In genomic region chr7:135150072-135150782, GRCh38 we compare ENCODE assay signal across 13 cellular contexts. TPM values are rescaled to one million over a fixed set of nuclear protein-coding genes. Genes with fewer than 3 reads are reported as not detected.
DNase-seq lines count a peak whose midpoint lies in the region; ATAC-seq, FAIRE-seq and TF ChIP-seq lines count a peak whose summit lies in the region.
"Had no signal": no experiment of that assay in that cellular context is flagged by ENCODE, and none has a peak within 500 bp of the region (broad histone marks: within the 10 kb centered on the region; RNA-seq: fewer than 3 reads in every experiment).

No MANE protein-coding gene starts in this region.

- H2AFZ ChIP-seq in KMS-11 (ENCODE audit: low read depth): no peak overlapping the region
- no peak overlapping the region for H2AFZ ChIP-seq in H1 (ENCODE audit: low read length)

- H2BK15ac ChIP-seq in H1 (ENCODE audit: low read length): no peak overlapping the region

- no peak overlapping the region for H3K23ac ChIP-seq in H1 (ENCODE audit: insufficient read length)

- peaks cover 1 to 24% (median 7%) of the 10 kb centered on the region in 7 donors for H3K9me3 Mint-ChIP-seq in CD14-positive monocyte
- peaks cover 16% of the 10 kb centered on the region for H3K9me3 Mint-ChIP-seq in natural killer cell treated with Interleukin-12 subunit alpha and Interleukin-12 subunit beta and Interleukin-15 and Interleukin-18, amount 100 ng/mL, for 72 hours

- H3K27me3 Mint-ChIP-seq in CD14-positive monocyte (ENCODE audit: low read depth in 3 of 3): peaks cover 0 to 2% (median 0%) of the 10 kb centered on the region in 3 donors
- H3K27me3 Mint-ChIP-seq in natural killer cell treated with Interleukin-12 subunit alpha and Interleukin-12 subunit beta and Interleukin-15 and Interleukin-18, amount 100 ng/mL, for 72 hours: no peaks in the 10 kb centered on the region

- CTCF ChIA-PET in H1 (lab: Charles Lee; ENCODE audit: partially characterized antibody): interaction anchor here (0.6 to 1.4 kb wide), 3 partner anchors 15 to 22 kb away, joined by 3 to 4 read pairs (median 3); no protein-coding TSS in a partner anchor

- no peak overlapping the region for H3K56ac ChIP-seq in H1 (replicated peaks; ENCODE audit: insufficient read length, low read depth, low read length)

- POLR2A ChIA-PET in H1 (lab: Charles Lee; ENCODE audit: partially characterized antibody): no interaction called here

- peaks cover 20 to 36% of the 10 kb centered on the region in 2 donors for H3K36me3 Mint-ChIP-seq in CD14-positive monocyte
- H3K36me3 Mint-ChIP-seq in natural killer cell treated with Interleukin-12 subunit alpha and Interleukin-12 subunit beta and Interleukin-15 and Interleukin-18, amount 100 ng/mL, for 72 hours: peaks cover 31% of the 10 kb centered on the region

- H2BK120ac ChIP-seq in H1 (replicated peaks; ENCODE audit: low read depth, low read length): no peak overlapping the region

- H3K4me3 ChIP-seq in KMS-11 (IDR thresholded peaks at IDR 0.05; ENCODE audit: insufficient read depth, low read depth, low read length) (no peak overlapping the region), H1 (ENCODE audit: extremely low read depth in 1 of 4, insufficient read depth in 2 of 4, low read depth in 3 of 4, low read length in 4 of 4) (no peak overlapping the region)

- intact Hi-C loops in CD14-positive monocyte (cut with micrococcal nuclease): loop anchor here in 1 of 2 donors (2.0 to 5.0 kb wide), 2 partner anchors 19 to 57 kb away; no protein-coding TSS in a partner anchor

- H3K79me2 ChIP-seq in KMS-11 (ENCODE audit: insufficient read depth, low read depth) (peaks cover 24% of the 10 kb centered on the region), H1 (ENCODE audit: control insufficient read depth in 1 of 2, insufficient read depth in 2 of 2, low read length in 2 of 2) (no peaks in the 10 kb centered on the region)

- no peak overlapping the region for H3K4ac ChIP-seq in H1 (replicated peaks; ENCODE audit: insufficient read length, low read depth, low read length)

- no peak overlapping the region for H2BK20ac ChIP-seq in H1 (ENCODE audit: low read length)

- peak overlapping the region; percentile 99 to 100 (median 99) for H3K27ac Mint-ChIP-seq in CD14-positive monocyte
- peak overlapping the region; percentile 95 to 99 for H3K27ac Mint-ChIP-seq in natural killer cell treated with Interleukin-12 subunit alpha and Interleukin-12 subunit beta and Interleukin-15 and Interleukin-18, amount 100 ng/mL, for 72 hours

- H3K14ac ChIP-seq in H1 (ENCODE audit: insufficient read length): no peak overlapping the region

- TF ChIP-seq RAD21 in H1 (IDR thresholded peaks at IDR 0.05 in 1 of 2, conservative IDR thresholded peaks at IDR 0.05 in 1 of 2; ENCODE audit: low read depth in 2 of 2, low read length in 2 of 2): no peak

- H3K4me1 ChIP-seq in KMS-11 (ENCODE audit: low read depth, poor library complexity, severe bottlenecking): peaks cover 47% of the 10 kb centered on the region
- H3K4me1 ChIP-seq in H1 (replicated peaks in 1 of 4; ENCODE audit: control insufficient read depth in 3 of 4, insufficient read depth in 4 of 4, low read length in 3 of 4): no peaks in the 10 kb centered on the region
- H3K4me1 ChIP-seq: foreskin keratinocyte had no signal

- no peak for FAIRE-seq in H1 (lab: Jason Lieb, UNC)

- DNase-seq in CD14-positive monocyte (ENCODE audit: low spot score) (no peak), H1 (ENCODE audit: low read depth in 1 of 2, low spot score in 2 of 2) (no peak), NCI-H1930 (lab: John Stamatoyannopoulos, UW) (no peak)
- no peak for DNase-seq in natural killer cell treated with Interleukin-12 subunit alpha and Interleukin-12 subunit beta and Interleukin-15 and Interleukin-18, amount 100 ng/mL, for 72 hours (ENCODE audit: low spot score)
- DNase-seq: central memory CD4-positive, alpha-beta T cell; foreskin keratinocyte; KG1; midbrain; NCI-H446 treated with DMSO at 0.1 percent for 48 hours had no signal

- H2BK5ac ChIP-seq in H1 (ENCODE audit: low read depth, low read length): no peak overlapping the region

- no peak for TF ChIP-seq POLR2A in H1 (IDR thresholded peaks at IDR 0.05; ENCODE audit: control extremely low read depth in 1 of 2, low read depth in 2 of 2, low read length in 2 of 2)

- H3K4me1 Mint-ChIP-seq in CD14-positive monocyte: peaks cover 63% of the 10 kb centered on the region
- H3K4me1 Mint-ChIP-seq in natural killer cell treated with Interleukin-12 subunit alpha and Interleukin-12 subunit beta and Interleukin-15 and Interleukin-18, amount 100 ng/mL, for 72 hours (ENCODE audit: low read depth in 2 of 2): peaks cover 61 to 76% of the 10 kb centered on the region in 2 donors

- peak overlapping the region; percentile 96 for H3K4me2 ChIP-seq in KMS-11
- no peak overlapping the region for H3K4me2 ChIP-seq in H1 (ENCODE audit: insufficient read depth in 1 of 2, low read depth in 2 of 2, low read length in 2 of 2)

- H2BK12ac ChIP-seq in H1 (ENCODE audit: low read depth, low read length): no peak overlapping the region

- H3K9ac ChIP-seq in KMS-11 (peak overlapping the region; percentile 76; the same call in 1 of the 2 replicates), H1 (replicated peaks in 1 of 4; ENCODE audit: extremely low read depth in 1 of 4, low read depth in 3 of 4, low read length in 3 of 4) (no peak overlapping the region)

- 0 out of 2 replicates have a peak overlapping the region, but pooled peaks have one; percentile 3 for H4K8ac ChIP-seq in H1 (ENCODE audit: extremely low read depth, insufficient read depth, low read length)

- peak overlapping the region; percentile 88 to 96 for H3K4me3 Mint-ChIP-seq in CD14-positive monocyte
- peak overlapping the region; percentile 93 for H3K4me3 Mint-ChIP-seq in natural killer cell treated with Interleukin-12 subunit alpha and Interleukin-12 subunit beta and Interleukin-15 and Interleukin-18, amount 100 ng/mL, for 72 hours

- H4K20me1 ChIP-seq in KMS-11 (ENCODE audit: insufficient read depth) (no peaks in the 10 kb centered on the region), H1 (replicated peaks in 1 of 2; ENCODE audit: control insufficient read depth in 1 of 2, insufficient read depth in 2 of 2, low read length in 2 of 2) (no peaks in the 10 kb centered on the region)

- no peak for TF ChIP-seq EP300 in H1 (IDR thresholded peaks at IDR 0.05; ENCODE audit: borderline replicate concordance in 1 of 2, low read depth in 2 of 2, low read length in 2 of 2)

- no peak overlapping the region for H3K27ac ChIP-seq in KMS-11
- no peak overlapping the region for H3K27ac ChIP-seq in H1 (ENCODE audit: low read depth, low read length)
- H3K27ac ChIP-seq: foreskin keratinocyte had no signal

- ATAC-seq in natural killer cell treated with Interleukin-12 subunit alpha and Interleukin-12 subunit beta and Interleukin-15 and Interleukin-18, amount 100 ng/mL, for 72 hours: no peak
- ATAC-seq in GM18907 (IDR thresholded peaks at IDR 0.05; ENCODE audit: unreplicated experiment) (no peak), HG02885 (IDR thresholded peaks at IDR 0.05; ENCODE audit: poor library complexity, unreplicated experiment) (no peak), HG03135 (IDR thresholded peaks at IDR 0.05; ENCODE audit: unreplicated experiment) (no peak)
- ATAC-seq: foreskin keratinocyte had no signal

- no peaks in the 10 kb centered on the region for H3K79me1 ChIP-seq in H1 (ENCODE audit: low read depth, low read length)

- no peak overlapping the region for H2AK5ac ChIP-seq in H1 (ENCODE audit: low read depth, low read length)

- no peaks in the 10 kb centered on the region for H3K23me2 ChIP-seq in H1 (ENCODE audit: low read depth, low read length)

- no peak overlapping the region for H4K91ac ChIP-seq in H1 (replicated peaks; ENCODE audit: insufficient read length, low read length)

- 89% methylated on average over 8 of the region's 8 CpGs; no CpG with 5 or more reads in 1 of the 2 experiments for WGBS in H1 (ENCODE audit: extremely low coverage in 1 of 2, insufficient coverage in 1 of 2, insufficient read length in 1 of 2, insufficient replicate concordance in 2 of 2, low coverage in 1 of 2, low lambda C conversion rate in 2 of 2, missing lambda C conversion rate in 1 of 2), 2 experiments

- H4K5ac ChIP-seq in H1 (ENCODE audit: insufficient read length, low read depth, low read length): no peak overlapping the region

- H3K36me3 ChIP-seq in KMS-11 (ENCODE audit: insufficient read depth) (no peaks in the 10 kb centered on the region), H1 (ENCODE audit: control insufficient read depth in 2 of 4, insufficient read depth in 4 of 4, low read length in 3 of 4) (no peaks in the 10 kb centered on the region)

- H3K9me3 ChIP-seq in H1 (ENCODE audit: insufficient read depth in 2 of 2, low read depth in 1 of 2, low read length in 1 of 2): no peaks in the 10 kb centered on the region

- H3K18ac ChIP-seq in H1 (ENCODE audit: extremely low read depth, low read length): no peak overlapping the region

- TF ChIP-seq CTCF in CD14-positive monocyte (IDR thresholded peaks at IDR 0.05): no peak
- TF ChIP-seq CTCF in KMS-11 (conservative IDR thresholded peaks at IDR 0.05; ENCODE audit: low read depth, low read length): no peak
- TF ChIP-seq CTCF in H1 (IDR thresholded peaks at IDR 0.05; ENCODE audit: control extremely low read depth in 1 of 3, insufficient read depth in 1 of 3, low read depth in 1 of 3, low read length in 3 of 3): no peak

- no peaks in the 10 kb centered on the region for H3K27me3 ChIP-seq in KMS-11 (ENCODE audit: insufficient read depth, low read depth)
- no peaks in the 10 kb centered on the region for H3K27me3 ChIP-seq in H1 (replicated peaks in 1 of 4; ENCODE audit: control insufficient read depth in 3 of 4, extremely low read depth in 1 of 4, insufficient read depth in 3 of 4, low read length in 3 of 4)
- H3K27me3 ChIP-seq: foreskin keratinocyte had no signal

RNA-seq across cellular contexts. Expression of gene TMEM140, which starts 2.4 kb away (rescaled TPM):
- polyA plus RNA-seq in CD14-positive monocyte (10 to 100 TPM; 10.6 to 14.7 TPM), H1 (2011; rRNA removed) (not detected in 2 replicates)
- total RNA-seq in H1 (2021; fragmentation: NEBNext Ultra II Directional; extraction: Animal tissue kit (Norgen Biotek cat#: 25700)): not detected in 2 replicates
- not detected for polyA plus RNA-seq in H1 (2011; cell fraction: cytosol; rRNA removed)
- not detected for polyA plus RNA-seq in H1 (2011; cell fraction: nucleus; rRNA removed)
- polyA plus RNA-seq in H1 (2012, experiment 1 of 2): 9.2 to 11.8 TPM (median 11.1 TPM) in 4 replicates
- 3.7 TPM for polyA plus RNA-seq in H1 (2012, experiment 2 of 2)
- not detected for polyA plus RNA-seq in H1 (2013, experiment 1 of 2)
- polyA plus RNA-seq in H1 (2013, experiment 2 of 2): not detected
- polyA minus RNA-seq in H1 (2011; rRNA and poly(A)+ RNA removed): 0.09 TPM in 1 of 2 replicates, not detected in the other
- not detected for polyA minus RNA-seq in H1 (2011; cell fraction: cytosol; rRNA and poly(A)+ RNA removed)
- polyA minus RNA-seq in H1 (2011; cell fraction: nucleus; rRNA and poly(A)+ RNA removed): not detected
- 10 to 100 TPM; 10.2 to 17.4 TPM for total RNA-seq in natural killer cell treated with Interleukin-12 subunit alpha and Interleukin-12 subunit beta and Interleukin-15 and Interleukin-18, amount 100 ng/mL, for 72 hours
- total RNA-seq: foreskin keratinocyte had no signal

RNA-seq across cellular contexts. Expression of gene CYREN, which starts 20.3 kb away (rescaled TPM):
- polyA plus RNA-seq in CD14-positive monocyte: 10 to 100 TPM; 40.1 to 47.4 TPM
- total RNA-seq in H1 (2021; fragmentation: NEBNext Ultra II Directional; extraction: Animal tissue kit (Norgen Biotek cat#: 25700)): 46.0 and 46.2 TPM in 2 replicates
- 25.1 and 29.1 TPM in 2 replicates for polyA plus RNA-seq in H1 (2011; rRNA removed)
- 36.9 TPM for polyA plus RNA-seq in H1 (2011; cell fraction: cytosol; rRNA removed)
- polyA plus RNA-seq in H1 (2011; cell fraction: nucleus; rRNA removed): 32.3 TPM
- polyA plus RNA-seq in H1 (2012, experiment 1 of 2): 33.1 to 39.0 TPM (median 34.3 TPM) in 4 replicates
- 21.8 TPM for polyA plus RNA-seq in H1 (2012, experiment 2 of 2)
- 24.2 TPM for polyA plus RNA-seq in H1 (2013, experiment 1 of 2)
- polyA plus RNA-seq in H1 (2013, experiment 2 of 2): 23.4 TPM
- 52.3 and 54.6 TPM in 2 replicates for polyA minus RNA-seq in H1 (2011; rRNA and poly(A)+ RNA removed)
- polyA minus RNA-seq in H1 (2011; cell fraction: cytosol; rRNA and poly(A)+ RNA removed): 33.2 TPM
- polyA minus RNA-seq in H1 (2011; cell fraction: nucleus; rRNA and poly(A)+ RNA removed): 61.4 TPM
- total RNA-seq in natural killer cell treated with Interleukin-12 subunit alpha and Interleukin-12 subunit beta and Interleukin-15 and Interleukin-18, amount 100 ng/mL, for 72 hours: 10 to 100 TPM; 47.2 to 68.5 TPM

Comparison
In these comparisons a context has a peak if more than half of its experiments do, and no peak if none do; other contexts are left out.
1. RNA of gene TMEM140, which starts 2.4 kb away (total RNA-seq): 10.2 to 17.4 TPM in natural killer cell treated with Interleukin-12 subunit alpha and Interleukin-12 subunit beta and Interleukin-15 and Interleukin-18, amount 100 ng/mL, for 72 hours; not detected in H1; every median in the first group is over 10 times any median in the second.